9 cellular contexts compared by ENCODE assay signal in the genomic region with DNA sequence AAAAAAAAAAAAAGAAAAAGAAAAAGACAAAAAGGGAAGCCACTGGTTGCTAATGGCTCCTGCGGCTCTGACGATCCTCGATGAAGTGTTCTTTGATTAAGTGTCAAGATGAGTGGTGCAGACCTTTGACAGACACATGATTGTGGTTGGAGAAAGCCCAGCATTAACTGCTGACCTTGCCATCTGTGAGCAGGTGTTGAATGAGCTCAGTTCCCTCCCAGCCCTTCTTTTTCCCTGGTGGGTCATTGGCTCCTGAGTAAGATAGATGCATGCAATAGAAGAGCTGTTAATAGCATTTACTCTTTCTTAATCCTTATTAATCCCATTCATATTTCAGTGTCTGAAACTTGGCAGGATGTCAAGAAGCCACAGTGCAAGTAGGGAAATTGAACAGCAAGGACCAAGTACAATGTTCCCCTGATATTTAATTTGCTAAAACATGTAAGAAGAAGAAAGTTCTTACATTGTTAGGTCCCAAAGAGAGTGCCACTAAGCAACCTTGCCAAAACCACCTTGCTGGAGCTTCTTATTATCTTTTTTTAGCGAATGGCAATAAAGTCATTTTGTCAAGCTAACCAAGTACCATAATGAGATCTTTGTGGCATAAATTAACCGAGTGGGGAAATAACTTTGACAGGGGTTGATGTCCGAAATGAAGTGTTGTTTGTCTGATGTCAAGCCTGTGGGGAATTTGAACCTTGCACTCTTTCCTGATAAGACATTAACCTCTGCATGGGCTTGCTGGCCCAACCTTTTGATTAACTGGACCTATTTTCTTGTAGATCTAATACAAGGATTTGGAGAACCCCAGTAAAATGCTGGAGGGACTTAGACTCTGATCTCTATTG.
DNase-seq lines count a peak whose midpoint lies in the region; ATAC-seq and TF ChIP-seq lines count a peak whose summit lies in the region.
"Had no signal": no experiment of that assay in that cellular context is flagged by ENCODE, and none has a peak within 500 bp of the region (broad histone marks: within the 10 kb centered on the region; RNA-seq: fewer than 3 reads in every experiment).

No MANE protein-coding gene starts in this region.

- H3K27me3 ChIP-seq in layer of hippocampus (ENCODE audit: control insufficient read depth, insufficient read depth, low read length): no peaks in the 10 kb centered on the region

- peak overlapping the region in 4 of 7 donors; percentile 22 to 79 (median 58) for H3K27ac Mint-ChIP-seq in CD14-positive monocyte

- ATAC-seq in HG03432 (IDR thresholded peaks at IDR 0.05; ENCODE audit: unreplicated experiment) (peak; percentile 51), HG03039 (IDR thresholded peaks at IDR 0.05; ENCODE audit: unreplicated experiment) (no peak), omental fat pad (ENCODE audit: low FRiP score) (no peak), HG02852 (IDR thresholded peaks at IDR 0.05; ENCODE audit: unreplicated experiment) (no peak)

- no peak overlapping the region for H3K4me3 Mint-ChIP-seq in CD14-positive monocyte

- intact Hi-C loops in CD14-positive monocyte (cut with micrococcal nuclease): no loop called here

- peak overlapping the region; percentile 74 for H3K27ac ChIP-seq in layer of hippocampus (ENCODE audit: low read depth, low read length)

- H3K27me3 Mint-ChIP-seq in CD14-positive monocyte (ENCODE audit: low read depth in 3 of 3): no peaks in the 10 kb centered on the region

- no peaks in the 10 kb centered on the region for H3K9me3 Mint-ChIP-seq in CD14-positive monocyte

- peaks cover 18 to 28% of the 10 kb centered on the region in 2 donors for H3K36me3 Mint-ChIP-seq in CD14-positive monocyte

- DNase-seq in CD14-positive monocyte (ENCODE audit: low spot score) (no peak), OCI-M1 (lab: John Stamatoyannopoulos, UW) (peak; percentile 35), kidney glomerular epithelial cell (lab: John Stamatoyannopoulos, UW) (no peak), omental fat pad (ENCODE audit: low spot score) (no peak)
- DNase-seq: GDM1 had no signal

- TF ChIP-seq CTCF in CD14-positive monocyte (IDR thresholded peaks at IDR 0.05) (no peak), omental fat pad (IDR thresholded peaks at IDR 0.05) (no peak)

- peaks cover 48% of the 10 kb centered on the region for H3K4me1 Mint-ChIP-seq in CD14-positive monocyte
